In the genomic region with DNA sequence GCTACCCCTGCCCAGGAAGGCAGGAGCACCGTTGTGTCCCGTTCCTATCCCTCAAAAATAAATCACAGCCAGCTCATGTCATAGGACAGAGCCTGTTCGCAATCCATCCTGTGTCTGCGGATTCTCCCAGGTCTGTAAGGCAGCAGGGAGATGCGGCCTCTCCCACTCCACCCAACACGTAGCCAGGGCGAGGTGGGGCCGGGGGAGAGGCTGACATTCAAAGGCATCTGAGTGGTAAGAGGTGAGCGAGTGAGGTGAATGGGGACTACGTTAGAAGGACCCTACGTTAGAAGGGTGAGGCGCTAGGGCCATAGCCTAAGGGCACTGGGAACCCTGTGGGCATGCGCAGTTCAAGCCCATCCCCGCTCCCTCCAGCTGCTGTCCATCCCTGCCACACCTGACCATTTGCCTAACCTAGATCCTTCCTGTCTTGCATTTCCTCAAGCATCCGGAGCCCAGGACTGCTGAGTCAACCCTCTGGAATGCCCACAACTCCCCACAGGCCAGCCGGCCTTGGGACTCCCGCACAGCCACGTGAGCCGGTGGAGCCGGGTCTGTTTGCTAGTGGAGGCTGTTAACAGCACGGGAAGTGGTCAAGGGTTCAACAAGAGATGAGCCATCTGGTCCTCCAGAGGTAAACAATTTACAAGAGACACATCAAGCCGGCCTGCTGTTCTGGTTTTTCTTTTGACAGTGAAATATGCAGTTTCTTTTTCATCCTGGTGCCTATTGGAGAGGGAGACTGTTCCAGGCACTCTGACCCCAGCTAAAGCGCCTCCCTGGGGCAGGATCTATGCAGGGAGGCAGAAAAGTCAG, we compare ENCODE assay signal across 1 cellular context.
TF ChIP-seq lines count a peak whose summit lies in the region.

No MANE protein-coding gene starts in this region.

TF ChIP-seq in K562, 482 proteins besides CTCF, POLR2A, EP300 and RAD21 (continued from another document):
- TF ChIP-seq, protein P1, sequence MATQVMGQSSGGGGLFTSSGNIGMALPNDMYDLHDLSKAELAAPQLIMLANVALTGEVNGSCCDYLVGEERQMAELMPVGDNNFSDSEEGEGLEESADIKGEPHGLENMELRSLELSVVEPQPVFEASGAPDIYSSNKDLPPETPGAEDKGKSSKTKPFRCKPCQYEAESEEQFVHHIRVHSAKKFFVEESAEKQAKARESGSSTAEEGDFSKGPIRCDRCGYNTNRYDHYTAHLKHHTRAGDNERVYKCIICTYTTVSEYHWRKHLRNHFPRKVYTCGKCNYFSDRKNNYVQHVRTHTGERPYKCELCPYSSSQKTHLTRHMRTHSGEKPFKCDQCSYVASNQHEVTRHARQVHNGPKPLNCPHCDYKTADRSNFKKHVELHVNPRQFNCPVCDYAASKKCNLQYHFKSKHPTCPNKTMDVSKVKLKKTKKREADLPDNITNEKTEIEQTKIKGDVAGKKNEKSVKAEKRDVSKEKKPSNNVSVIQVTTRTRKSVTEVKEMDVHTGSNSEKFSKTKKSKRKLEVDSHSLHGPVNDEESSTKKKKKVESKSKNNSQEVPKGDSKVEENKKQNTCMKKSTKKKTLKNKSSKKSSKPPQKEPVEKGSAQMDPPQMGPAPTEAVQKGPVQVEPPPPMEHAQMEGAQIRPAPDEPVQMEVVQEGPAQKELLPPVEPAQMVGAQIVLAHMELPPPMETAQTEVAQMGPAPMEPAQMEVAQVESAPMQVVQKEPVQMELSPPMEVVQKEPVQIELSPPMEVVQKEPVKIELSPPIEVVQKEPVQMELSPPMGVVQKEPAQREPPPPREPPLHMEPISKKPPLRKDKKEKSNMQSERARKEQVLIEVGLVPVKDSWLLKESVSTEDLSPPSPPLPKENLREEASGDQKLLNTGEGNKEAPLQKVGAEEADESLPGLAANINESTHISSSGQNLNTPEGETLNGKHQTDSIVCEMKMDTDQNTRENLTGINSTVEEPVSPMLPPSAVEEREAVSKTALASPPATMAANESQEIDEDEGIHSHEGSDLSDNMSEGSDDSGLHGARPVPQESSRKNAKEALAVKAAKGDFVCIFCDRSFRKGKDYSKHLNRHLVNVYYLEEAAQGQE (CRISPR knock-in tag; IDR thresholded peaks at IDR 0.05; ENCODE audit: low read depth) = no peak
- TF ChIP-seq STAG1 (CRISPR knock-in tag; IDR thresholded peaks at IDR 0.05; ENCODE audit: borderline replicate concordance) = no peak
- TF ChIP-seq PRMT5 (CRISPR knock-in tag; IDR thresholded peaks at IDR 0.05) = no peak
- TF ChIP-seq HNRNPL (IDR thresholded peaks at IDR 0.05; ENCODE audit: low read depth, low read length) = no peak
- TF ChIP-seq, protein P2, sequence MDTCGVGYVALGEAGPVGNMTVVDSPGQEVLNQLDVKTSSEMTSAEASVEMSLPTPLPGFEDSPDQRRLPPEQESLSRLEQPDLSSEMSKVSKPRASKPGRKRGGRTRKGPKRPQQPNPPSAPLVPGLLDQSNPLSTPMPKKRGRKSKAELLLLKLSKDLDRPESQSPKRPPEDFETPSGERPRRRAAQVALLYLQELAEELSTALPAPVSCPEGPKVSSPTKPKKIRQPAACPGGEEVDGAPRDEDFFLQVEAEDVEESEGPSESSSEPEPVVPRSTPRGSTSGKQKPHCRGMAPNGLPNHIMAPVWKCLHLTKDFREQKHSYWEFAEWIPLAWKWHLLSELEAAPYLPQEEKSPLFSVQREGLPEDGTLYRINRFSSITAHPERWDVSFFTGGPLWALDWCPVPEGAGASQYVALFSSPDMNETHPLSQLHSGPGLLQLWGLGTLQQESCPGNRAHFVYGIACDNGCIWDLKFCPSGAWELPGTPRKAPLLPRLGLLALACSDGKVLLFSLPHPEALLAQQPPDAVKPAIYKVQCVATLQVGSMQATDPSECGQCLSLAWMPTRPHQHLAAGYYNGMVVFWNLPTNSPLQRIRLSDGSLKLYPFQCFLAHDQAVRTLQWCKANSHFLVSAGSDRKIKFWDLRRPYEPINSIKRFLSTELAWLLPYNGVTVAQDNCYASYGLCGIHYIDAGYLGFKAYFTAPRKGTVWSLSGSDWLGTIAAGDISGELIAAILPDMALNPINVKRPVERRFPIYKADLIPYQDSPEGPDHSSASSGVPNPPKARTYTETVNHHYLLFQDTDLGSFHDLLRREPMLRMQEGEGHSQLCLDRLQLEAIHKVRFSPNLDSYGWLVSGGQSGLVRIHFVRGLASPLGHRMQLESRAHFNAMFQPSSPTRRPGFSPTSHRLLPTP (IDR thresholded peaks at IDR 0.05; ENCODE audit: borderline replicate concordance, extremely low read depth, insufficient read length) = no peak
- TF ChIP-seq, protein P3, sequence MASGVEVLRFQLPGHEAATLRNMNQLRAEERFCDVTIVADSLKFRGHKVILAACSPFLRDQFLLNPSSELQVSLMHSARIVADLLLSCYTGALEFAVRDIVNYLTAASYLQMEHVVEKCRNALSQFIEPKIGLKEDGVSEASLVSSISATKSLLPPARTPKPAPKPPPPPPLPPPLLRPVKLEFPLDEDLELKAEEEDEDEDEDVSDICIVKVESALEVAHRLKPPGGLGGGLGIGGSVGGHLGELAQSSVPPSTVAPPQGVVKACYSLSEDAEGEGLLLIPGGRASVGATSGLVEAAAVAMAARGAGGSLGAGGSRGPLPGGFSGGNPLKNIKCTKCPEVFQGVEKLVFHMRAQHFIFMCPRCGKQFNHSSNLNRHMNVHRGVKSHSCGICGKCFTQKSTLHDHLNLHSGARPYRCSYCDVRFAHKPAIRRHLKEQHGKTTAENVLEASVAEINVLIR (CRISPR knock-in tag; IDR thresholded peaks at IDR 0.05) = no peak
- TF ChIP-seq ZNF785 (CRISPR knock-in tag; IDR thresholded peaks at IDR 0.05) = no peak
- TF ChIP-seq ZC3H11A (IDR thresholded peaks at IDR 0.05; ENCODE audit: low read depth, low read length) = no peak
- no peak for TF ChIP-seq CHD2 (IDR thresholded peaks at IDR 0.05; ENCODE audit: low read depth, low read length)
- peak; percentile 62 for TF ChIP-seq FOSL1 (tag; conservative IDR thresholded peaks at IDR 0.05)
- TF ChIP-seq RFX1 (IDR thresholded peaks at IDR 0.05) = no peak
- TF ChIP-seq HNRNPH1 (optimal IDR thresholded peaks at IDR 0.05; ENCODE audit: low read depth, low read length) = no peak
- TF ChIP-seq, protein P4, sequence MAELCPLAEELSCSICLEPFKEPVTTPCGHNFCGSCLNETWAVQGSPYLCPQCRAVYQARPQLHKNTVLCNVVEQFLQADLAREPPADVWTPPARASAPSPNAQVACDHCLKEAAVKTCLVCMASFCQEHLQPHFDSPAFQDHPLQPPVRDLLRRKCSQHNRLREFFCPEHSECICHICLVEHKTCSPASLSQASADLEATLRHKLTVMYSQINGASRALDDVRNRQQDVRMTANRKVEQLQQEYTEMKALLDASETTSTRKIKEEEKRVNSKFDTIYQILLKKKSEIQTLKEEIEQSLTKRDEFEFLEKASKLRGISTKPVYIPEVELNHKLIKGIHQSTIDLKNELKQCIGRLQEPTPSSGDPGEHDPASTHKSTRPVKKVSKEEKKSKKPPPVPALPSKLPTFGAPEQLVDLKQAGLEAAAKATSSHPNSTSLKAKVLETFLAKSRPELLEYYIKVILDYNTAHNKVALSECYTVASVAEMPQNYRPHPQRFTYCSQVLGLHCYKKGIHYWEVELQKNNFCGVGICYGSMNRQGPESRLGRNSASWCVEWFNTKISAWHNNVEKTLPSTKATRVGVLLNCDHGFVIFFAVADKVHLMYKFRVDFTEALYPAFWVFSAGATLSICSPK (IDR thresholded peaks at IDR 0.05; ENCODE audit: borderline replicate concordance) = no peak
- no peak for TF ChIP-seq KDM5B (IDR thresholded peaks at IDR 0.05; ENCODE audit: insufficient replicate concordance, low read depth, low read length)
- TF ChIP-seq ZNF79 (CRISPR knock-in tag; IDR thresholded peaks at IDR 0.05; ENCODE audit: low read depth) = no peak
- TF ChIP-seq ZEB2 (IDR thresholded peaks at IDR 0.05) = no peak
- TF ChIP-seq OTX1 (CRISPR knock-in tag; IDR thresholded peaks at IDR 0.05) = no peak
- no peak for TF ChIP-seq TAF15 (IDR thresholded peaks at IDR 0.05; ENCODE audit: low read depth, low read length)
- TF ChIP-seq LARP7 (IDR thresholded peaks at IDR 0.05) = no peak
- no peak for TF ChIP-seq NEUROD1 (IDR thresholded peaks at IDR 0.05; ENCODE audit: borderline replicate concordance, low read depth, low read length, partially characterized antibody)
- TF ChIP-seq CBX2 (IDR thresholded peaks at IDR 0.05; ENCODE audit: insufficient read depth, low read length, poor library complexity, severe bottlenecking) = no peak
- TF ChIP-seq NFIC (IDR thresholded peaks at IDR 0.05) = no peak
- TF ChIP-seq, protein P5, sequence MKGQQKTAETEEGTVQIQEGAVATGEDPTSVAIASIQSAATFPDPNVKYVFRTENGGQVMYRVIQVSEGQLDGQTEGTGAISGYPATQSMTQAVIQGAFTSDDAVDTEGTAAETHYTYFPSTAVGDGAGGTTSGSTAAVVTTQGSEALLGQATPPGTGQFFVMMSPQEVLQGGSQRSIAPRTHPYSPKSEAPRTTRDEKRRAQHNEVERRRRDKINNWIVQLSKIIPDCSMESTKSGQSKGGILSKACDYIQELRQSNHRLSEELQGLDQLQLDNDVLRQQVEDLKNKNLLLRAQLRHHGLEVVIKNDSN (CRISPR knock-in tag; IDR thresholded peaks at IDR 0.05) = peak; percentile 36; the same call in 1 of the 2 replicates
- TF ChIP-seq ZNF316 (IDR thresholded peaks at IDR 0.05) = 0 out of 2 replicates have a peak, but pooled peaks have one; percentile 9
- TF ChIP-seq, protein P6, sequence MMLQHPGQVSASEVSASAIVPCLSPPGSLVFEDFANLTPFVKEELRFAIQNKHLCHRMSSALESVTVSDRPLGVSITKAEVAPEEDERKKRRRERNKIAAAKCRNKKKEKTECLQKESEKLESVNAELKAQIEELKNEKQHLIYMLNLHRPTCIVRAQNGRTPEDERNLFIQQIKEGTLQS (IDR thresholded peaks at IDR 0.05) = peak; percentile 27; the same call in 1 of the 2 replicates
- TF ChIP-seq, protein P6 (CRISPR knock-in tag; conservative IDR thresholded peaks at IDR 0.05) = no peak
- peak; percentile 54 for TF ChIP-seq JUND (IDR thresholded peaks at IDR 0.05; ENCODE audit: borderline replicate concordance, low read depth, low read length)
- no peak; the same call in 2 of the 3 replicates for TF ChIP-seq JUND (tag; IDR thresholded peaks at IDR 0.05; ENCODE audit: borderline replicate concordance, low read depth, low read length)
- no peak for TF ChIP-seq MCM7 (IDR thresholded peaks at IDR 0.05)
- TF ChIP-seq GTF2F1 (IDR thresholded peaks at IDR 0.05; ENCODE audit: low read depth, low read length) = no peak
- no peak for TF ChIP-seq ARNT (IDR thresholded peaks at IDR 0.05)
- peak; percentile 42; the same call in 1 of the 2 replicates for TF ChIP-seq C11orf30 (IDR thresholded peaks at IDR 0.05; ENCODE audit: low read depth)
- TF ChIP-seq ZNF764 (CRISPR knock-in tag; IDR thresholded peaks at IDR 0.05; ENCODE audit: low read depth) = no peak
- no peak for TF ChIP-seq ZNF408 (CRISPR knock-in tag; IDR thresholded peaks at IDR 0.05; ENCODE audit: low read depth)
- no peak for TF ChIP-seq TBL1XR1 (IDR thresholded peaks at IDR 0.05; ENCODE audit: low read length in 2 of 2)
- no peak for TF ChIP-seq FOXA3 (CRISPR knock-in tag; conservative IDR thresholded peaks at IDR 0.05 in 1 of 2, IDR thresholded peaks at IDR 0.05 in 1 of 2)
- TF ChIP-seq SMARCE1 (IDR thresholded peaks at IDR 0.05) = no peak
- TF ChIP-seq RBM39 (optimal IDR thresholded peaks at IDR 0.05; ENCODE audit: low read depth, low read length) = no peak
- no peak for TF ChIP-seq DMBX1 (CRISPR knock-in tag; IDR thresholded peaks at IDR 0.05; ENCODE audit: borderline replicate concordance)
- no peak for TF ChIP-seq ZZZ3 (IDR thresholded peaks at IDR 0.05)
- no peak for TF ChIP-seq ZFPM2 (CRISPR knock-in tag; IDR thresholded peaks at IDR 0.05)
- TF ChIP-seq, protein P7, sequence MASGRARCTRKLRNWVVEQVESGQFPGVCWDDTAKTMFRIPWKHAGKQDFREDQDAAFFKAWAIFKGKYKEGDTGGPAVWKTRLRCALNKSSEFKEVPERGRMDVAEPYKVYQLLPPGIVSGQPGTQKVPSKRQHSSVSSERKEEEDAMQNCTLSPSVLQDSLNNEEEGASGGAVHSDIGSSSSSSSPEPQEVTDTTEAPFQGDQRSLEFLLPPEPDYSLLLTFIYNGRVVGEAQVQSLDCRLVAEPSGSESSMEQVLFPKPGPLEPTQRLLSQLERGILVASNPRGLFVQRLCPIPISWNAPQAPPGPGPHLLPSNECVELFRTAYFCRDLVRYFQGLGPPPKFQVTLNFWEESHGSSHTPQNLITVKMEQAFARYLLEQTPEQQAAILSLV (tag; IDR thresholded peaks at IDR 0.05) = no peak
- TF ChIP-seq, protein P8, sequence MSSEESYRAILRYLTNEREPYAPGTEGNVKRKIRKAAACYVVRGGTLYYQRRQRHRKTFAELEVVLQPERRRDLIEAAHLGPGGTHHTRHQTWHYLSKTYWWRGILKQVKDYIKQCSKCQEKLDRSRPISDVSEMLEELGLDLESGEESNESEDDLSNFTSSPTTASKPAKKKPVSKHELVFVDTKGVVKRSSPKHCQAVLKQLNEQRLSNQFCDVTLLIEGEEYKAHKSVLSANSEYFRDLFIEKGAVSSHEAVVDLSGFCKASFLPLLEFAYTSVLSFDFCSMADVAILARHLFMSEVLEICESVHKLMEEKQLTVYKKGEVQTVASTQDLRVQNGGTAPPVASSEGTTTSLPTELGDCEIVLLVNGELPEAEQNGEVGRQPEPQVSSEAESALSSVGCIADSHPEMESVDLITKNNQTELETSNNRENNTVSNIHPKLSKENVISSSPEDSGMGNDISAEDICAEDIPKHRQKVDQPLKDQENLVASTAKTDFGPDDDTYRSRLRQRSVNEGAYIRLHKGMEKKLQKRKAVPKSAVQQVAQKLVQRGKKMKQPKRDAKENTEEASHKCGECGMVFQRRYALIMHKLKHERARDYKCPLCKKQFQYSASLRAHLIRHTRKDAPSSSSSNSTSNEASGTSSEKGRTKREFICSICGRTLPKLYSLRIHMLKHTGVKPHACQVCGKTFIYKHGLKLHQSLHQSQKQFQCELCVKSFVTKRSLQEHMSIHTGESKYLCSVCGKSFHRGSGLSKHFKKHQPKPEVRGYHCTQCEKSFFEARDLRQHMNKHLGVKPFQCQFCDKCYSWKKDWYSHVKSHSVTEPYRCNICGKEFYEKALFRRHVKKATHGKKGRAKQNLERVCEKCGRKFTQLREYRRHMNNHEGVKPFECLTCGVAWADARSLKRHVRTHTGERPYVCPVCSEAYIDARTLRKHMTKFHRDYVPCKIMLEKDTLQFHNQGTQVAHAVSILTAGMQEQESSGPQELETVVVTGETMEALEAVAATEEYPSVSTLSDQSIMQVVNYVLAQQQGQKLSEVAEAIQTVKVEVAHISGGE (CRISPR knock-in tag; IDR thresholded peaks at IDR 0.05) = peak in 1 of 3 experiments; percentile 15; a peak in 1 of 6 replicates
- TF ChIP-seq, protein P9, sequence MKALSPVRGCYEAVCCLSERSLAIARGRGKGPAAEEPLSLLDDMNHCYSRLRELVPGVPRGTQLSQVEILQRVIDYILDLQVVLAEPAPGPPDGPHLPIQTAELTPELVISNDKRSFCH (CRISPR knock-in tag; IDR thresholded peaks at IDR 0.05) = no peak
- TF ChIP-seq, protein P9 (tag; IDR thresholded peaks at IDR 0.05) = no peak
- no peak for TF ChIP-seq STAT5A (IDR thresholded peaks at IDR 0.05; ENCODE audit: borderline replicate concordance, low read length)
- no peak for TF ChIP-seq JUN (IDR thresholded peaks at IDR 0.05; ENCODE audit: borderline replicate concordance, low read depth, low read length)
- TF ChIP-seq JUN (CRISPR knock-in tag; IDR thresholded peaks at IDR 0.05; ENCODE audit: borderline replicate concordance) = no peak
